In genomic region chr6:147874322-147874721, GRCh38 we compare ENCODE assay signal across 17 cellular contexts.
"Had no signal": no experiment of that assay in that cellular context is flagged by ENCODE, and none has a peak within 500 bp of the region (broad histone marks: within the 10 kb centered on the region; RNA-seq: fewer than 3 reads in every experiment).

No MANE protein-coding gene starts in this region.

- H3K36me3 ChIP-seq: SJCRH30 had no signal

- H3K27ac ChIP-seq: SJCRH30, SK-N-MC had no signal

- H3K27me3 ChIP-seq: SJCRH30 had no signal

- H3K4me3 ChIP-seq: K562, SJCRH30, SK-N-MC had no signal

- DNase-seq: activated CD4-positive, alpha-beta T cell treated with anti-CD3 and anti-CD28 coated beads, Interleukin-2, amount 10 ng/mL, durations not matched to agents 24 days and 14 days; activated CD4-positive, alpha-beta T cell treated with anti-CD3 and anti-CD28 coated beads, Interleukin-2, amount 50 U/mL, for 4 hours; activated CD8-positive, alpha-beta T cell treated with anti-CD3 and anti-CD28 coated beads for 36 hours; activated gamma-delta T cell treated with Interleukin-2 at 50 U/mL for 16 hours; activated naive CD4-positive, alpha-beta T cell treated with anti-CD3 and anti-CD28 coated beads for 36 hours; activated T-cell treated with anti-CD3 and anti-CD28 coated beads, Interleukin-2, amount 50 U/mL, for 1 hour; anterior cingulate cortex; NCI-H1092 treated with DMSO at 0.1 percent for 48 hours; NCI-H1417 treated with DMSO at 0.1 percent for 48 hours; NCI-H1694 treated with DMSO at 0.1 percent for 48 hours; NCI-H2029; NCI-H345; NCI-H524 treated with DMSO at 0.1 percent for 48 hours; SHP77; SJCRH30 had no signal

- H3K9me3 ChIP-seq: SJCRH30 had no signal
